In genomic region chr2:27771548-27772335, GRCh38 we compare ENCODE assay signal across 7 cellular contexts.
DNase-seq lines count a peak whose midpoint lies in the region; ATAC-seq, FAIRE-seq and TF ChIP-seq lines count a peak whose summit lies in the region.

Gene MRPL33, plus strand, starts transcription at chr2:27771719. Its CDS starts 59 bp downstream, at chr2:27771778.

- ATAC-seq in HG02981 (IDR thresholded peaks at IDR 0.05; ENCODE audit: unreplicated experiment) = peak; percentile 95

- peak within 1 kb of the TSS; percentile 94 for H3K4me3 ChIP-seq in retinal pigment epithelial cell (ENCODE audit: low read length)

- TF ChIP-seq CTCF in retinal pigment epithelial cell (conservative IDR thresholded peaks at IDR 0.05; ENCODE audit: low read depth, low read length) = no peak

- peak; percentile 94 for FAIRE-seq in GM18507 (lab: Jason Lieb, UNC)

- DNase-seq in GM18507 (ENCODE audit: extremely low spot score, insufficient read length, low read depth) (peak; percentile 88), NCI-H2081 (lab: John Stamatoyannopoulos, UW) (peak; percentile 93 to 95), T1000 (lab: John Stamatoyannopoulos, UW) (peak; percentile 64), astrocyte of the hippocampus (ENCODE audit: low read depth, low spot score) (peak; percentile 97), hippocampal formation (lab: John Stamatoyannopoulos, UW) (peak; percentile 81 to 91), retinal pigment epithelial cell (ENCODE audit: low read depth) (no peak)
